ENCODE assay signal across 27 cellular contexts in the genomic region with DNA sequence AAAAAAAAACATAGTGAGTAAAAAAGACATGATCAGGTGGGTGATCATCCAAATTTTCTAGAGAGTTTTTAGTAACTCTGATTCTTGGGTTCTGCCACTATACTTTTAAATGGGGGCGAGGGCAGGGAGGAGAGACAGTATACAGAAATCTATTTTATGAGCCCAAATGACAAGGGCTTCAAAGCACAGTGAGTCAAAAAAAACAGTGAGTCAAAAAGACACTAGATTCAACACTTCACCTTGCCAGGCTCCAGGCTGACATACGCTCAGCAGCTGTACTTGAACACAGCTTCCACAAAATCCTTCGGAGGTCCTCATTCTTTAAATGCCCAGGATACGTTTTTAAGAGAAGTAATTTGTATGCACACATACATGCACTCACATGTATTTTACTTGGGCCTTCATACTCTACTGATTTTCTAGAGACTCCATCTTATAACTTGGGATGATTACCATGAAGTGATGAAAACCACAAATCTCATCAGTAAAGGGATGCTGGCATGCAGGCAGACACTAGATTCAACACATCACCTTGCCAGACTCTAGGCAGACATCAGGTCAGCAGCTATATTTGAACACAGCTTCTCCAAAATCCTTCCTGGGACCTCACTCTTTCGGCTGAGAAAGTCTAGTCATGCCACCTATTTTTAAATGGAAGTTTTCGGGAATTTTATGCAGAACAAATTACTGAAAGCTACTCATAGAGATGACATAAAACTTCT. TPM values are rescaled to one million over a fixed set of nuclear protein-coding genes. Genes with fewer than 3 reads are reported as not detected.
DNase-seq lines count a peak whose midpoint lies in the region; ATAC-seq and TF ChIP-seq lines count a peak whose summit lies in the region.
"Had no signal": no experiment of that assay in that cellular context is flagged by ENCODE, and none has a peak within 500 bp of the region (broad histone marks: within the 10 kb centered on the region; RNA-seq: fewer than 3 reads in every experiment).

No MANE protein-coding gene starts in this region.

- WGBS in gastroesophageal sphincter (ENCODE audit: low coverage in 1 of 2), 2 donors, result 43 to 70% methylated on average over 6 of the region's 6 CpGs

- no peaks in the 10 kb centered on the region for H3K9me3 Mint-ChIP-seq in stimulated activated naive CD8-positive, alpha-beta T cell treated with anti-CD3 and anti-CD28 coated beads, Interleukin-15, Interleukin-2, amounts not matched to agents 100 ng/mL and 50 ng/mL, for 24 hours
- H3K9me3 Mint-ChIP-seq: CD4-positive, CD25-positive, alpha-beta regulatory T cell; naive B cell; type B pancreatic cell had no signal

- no peak overlapping the region for H3K4me3 ChIP-seq in gastroesophageal sphincter
- H3K4me3 ChIP-seq: cardiac muscle cell, pancreas, Peyer's patch, right lobe of liver, SJSA1 had no signal

- TF ChIP-seq POLR2A in gastroesophageal sphincter (IDR thresholded peaks at IDR 0.05), result no peak

- H3K36me3 ChIP-seq in gastroesophageal sphincter, result no peaks in the 10 kb centered on the region
- H3K36me3 ChIP-seq: cardiac muscle cell, pancreas, Peyer's patch, right lobe of liver had no signal

- H3K4me1 Mint-ChIP-seq in stimulated activated naive CD8-positive, alpha-beta T cell treated with anti-CD3 and anti-CD28 coated beads, Interleukin-15, Interleukin-2, amounts not matched to agents 100 ng/mL and 50 ng/mL, for 24 hours (ENCODE audit: low read depth), result peaks cover 76% of the 10 kb centered on the region

- peaks cover 5 to 66% (median 9%) of the 10 kb centered on the region in 3 donors for H3K4me1 ChIP-seq in gastroesophageal sphincter

- no peak overlapping the region for H3K4me3 Mint-ChIP-seq in stimulated activated naive CD8-positive, alpha-beta T cell treated with anti-CD3 and anti-CD28 coated beads, Interleukin-15, Interleukin-2, amounts not matched to agents 100 ng/mL and 50 ng/mL, for 24 hours
- H3K4me3 Mint-ChIP-seq: CD4-positive, CD25-positive, alpha-beta regulatory T cell; naive B cell; type B pancreatic cell had no signal

- peaks cover 32% of the 10 kb centered on the region for H3K36me3 Mint-ChIP-seq in stimulated activated naive CD8-positive, alpha-beta T cell treated with anti-CD3 and anti-CD28 coated beads, Interleukin-15, Interleukin-2, amounts not matched to agents 100 ng/mL and 50 ng/mL, for 24 hours (ENCODE audit: low read depth)

- no peak for TF ChIP-seq CTCF in gastroesophageal sphincter (IDR thresholded peaks at IDR 0.05)

- no peaks in the 10 kb centered on the region for H3K9me3 ChIP-seq in gastroesophageal sphincter
- H3K9me3 ChIP-seq: pancreas, Peyer's patch, right lobe of liver, SJSA1 had no signal

- intact Hi-C loops in Right ventricle myocardium superior (cut with DNase I), result no loop called here
- intact Hi-C loops in cardiac septum (cut with DNase I), result no loop called here

- DNase-seq in Right ventricle myocardium superior (no peak), cardiac septum (ENCODE audit: low spot score) (no peak), M059J (ENCODE audit: low read depth) (peak; percentile 23), NCI-H1417 treated with DMSO at 0.1 percent for 48 hours (lab: John Stamatoyannopoulos, UW) (no peak), NCI-H2196 treated with DMSO at 0.1 percent for 48 hours (lab: John Stamatoyannopoulos, UW; ENCODE audit: unreplicated experiment) (no peak)
- DNase-seq: amniotic stem cell; CD4-positive, CD25-positive, alpha-beta regulatory T cell; DMS153; H7; Kasumi-1; kidney glomerular epithelial cell; mesenchymal stem cell; naive B cell; NCI-H1105 treated with DMSO at 0.1 percent for 48 hours; NCI-H2081 treated with DMSO at 0.1 percent for 48 hours; NK-92 treated with Interleukin-12 subunit alpha and Interleukin-12 subunit beta, amount 100 ng/mL, for 24 hours; pancreas; Peyer's patch; right lobe of liver; T-helper 2 cell had no signal

- H3K27ac Mint-ChIP-seq in stimulated activated naive CD8-positive, alpha-beta T cell treated with anti-CD3 and anti-CD28 coated beads, Interleukin-15, Interleukin-2, amounts not matched to agents 100 ng/mL and 50 ng/mL, for 24 hours, result peak overlapping the region; percentile 31
- H3K27ac Mint-ChIP-seq: type B pancreatic cell had no signal

- H3K27me3 ChIP-seq in gastroesophageal sphincter, result no peaks in the 10 kb centered on the region
- H3K27me3 ChIP-seq: cardiac muscle cell, pancreas, Peyer's patch, right lobe of liver, SJSA1 had no signal

- ATAC-seq in Right ventricle myocardium superior (ENCODE audit: poor library complexity) (peak; percentile 19), gastroesophageal sphincter (no peak), GM19328 (IDR thresholded peaks at IDR 0.05; ENCODE audit: unreplicated experiment) (no peak)
- ATAC-seq: pancreas, right lobe of liver had no signal

- no peaks in the 10 kb centered on the region for H3K27me3 Mint-ChIP-seq in stimulated activated naive CD8-positive, alpha-beta T cell treated with anti-CD3 and anti-CD28 coated beads, Interleukin-15, Interleukin-2, amounts not matched to agents 100 ng/mL and 50 ng/mL, for 24 hours
- H3K27me3 Mint-ChIP-seq: CD4-positive, CD25-positive, alpha-beta regulatory T cell; naive B cell; type B pancreatic cell had no signal

- H3K27ac ChIP-seq in gastroesophageal sphincter, result peak overlapping the region in 3 of 4 donors; percentile 11 to 35 (median 17)
- H3K27ac ChIP-seq: cardiac muscle cell, pancreas, Peyer's patch, right lobe of liver, SJSA1, VCaP had no signal

- no peak for TF ChIP-seq EP300 in gastroesophageal sphincter (IDR thresholded peaks at IDR 0.05)

RNA-seq across cellular contexts. Expression of a gene that starts 28.8 kb away (rescaled TPM):
- 48.9 TPM for total RNA-seq in Right ventricle myocardium superior
- total RNA-seq in cardiac septum, result 68.5 TPM
- total RNA-seq in M059J (2014; rRNA removed; shearing (Covaris generic)), result 48.0 and 65.3 TPM in 2 replicates
- total RNA-seq in gastroesophageal sphincter, result 100 to 1,000 TPM in 1 of 4 donors, 10 to 100 TPM in 3; 69.7 to 103 (median 85.6) TPM
